8 cellular contexts compared by ENCODE assay signal in genomic region chr17:15262291-15263205, GRCh38. TPM values are rescaled to one million over a fixed set of nuclear protein-coding genes. Genes with fewer than 3 reads are reported as not detected.
DNase-seq lines count a peak whose midpoint lies in the region; ATAC-seq, FAIRE-seq and TF ChIP-seq lines count a peak whose summit lies in the region.

No MANE protein-coding gene starts in this region.

- peaks cover 0 to 10% of the 10 kb centered on the region in 2 donors for H3K36me3 ChIP-seq in adrenal gland (replicated peaks in 1 of 2)
- H3K36me3 ChIP-seq in heart right ventricle, result peaks cover 0 to 21% (median 13%) of the 10 kb centered on the region in 9 donors
- no peaks in the 10 kb centered on the region for H3K36me3 ChIP-seq in pancreas

- ATAC-seq in heart right ventricle, result peak; percentile 82 to 92 (median 89)
- peak in 3 of 4 donors; percentile 51 to 65 (median 57) for ATAC-seq in pancreas

- intact Hi-C loops in adrenal gland (cut with DNase I) (loop anchor here (5.0 kb wide), 1 partner anchor 240 kb away; no protein-coding TSS in a partner anchor), heart right ventricle (cut with DNase I) (loop anchor here in 7 of 10 donors (1.0 to 10.0 kb wide), 9 partner anchors 80 to 195 kb away; partner anchors contain the start of gene TEKT3 (in 2 of the 7)), pancreas (cut with DNase I) (loop anchor here in 1 of 3 donors (5.0 kb wide), 1 partner anchor 240 kb away; no protein-coding TSS in a partner anchor)

- WGBS in adrenal gland, 4 donors, result 2 to 7% (median 4%) methylated on average over 17 to 60 of the region's 60 CpGs
- WGBS in heart right ventricle, 2 donors, result 0 to 1% methylated on average over 60 of the region's 60 CpGs
- 3 to 4% methylated on average over 59 to 60 of the region's 60 CpGs for WGBS in pancreas, 2 donors

- TF ChIP-seq CTCF in adrenal gland (IDR thresholded peaks at IDR 0.05), result peak in 1 of 6 experiments; percentile 14
- peak in 6 of 9 donors; percentile 17 to 60 (median 36) for TF ChIP-seq CTCF in heart right ventricle (IDR thresholded peaks at IDR 0.05)
- no peak for TF ChIP-seq CTCF in pancreas (IDR thresholded peaks at IDR 0.05)

- H3K27me3 ChIP-seq in adrenal gland, result no peaks in the 10 kb centered on the region
- H3K27me3 ChIP-seq in heart right ventricle, result peaks cover 0 to 45% (median 0%) of the 10 kb centered on the region in 7 donors
- H3K27me3 ChIP-seq in pancreas, result no peaks in the 10 kb centered on the region

- H3K4me3 ChIP-seq in adrenal gland (peak overlapping the region; percentile 27 to 72 (median 46)), heart right ventricle (peak overlapping the region; percentile 49 to 89 (median 80)), pancreas (peak overlapping the region; percentile 9 to 65 (median 44))

- TF ChIP-seq POLR2A in adrenal gland (IDR thresholded peaks at IDR 0.05) (peak; percentile 64 to 68), GM12891 (IDR thresholded peaks at IDR 0.05; ENCODE audit: low read depth, low read length) (no peak)

- DNase-seq in stimulated activated CD4-positive, alpha-beta T cell treated with anti-CD3 and anti-CD28 coated beads, Interleukin-15, amount 100 ng/mL, for 24 hours, result peak; percentile 25
- no peak for DNase-seq in stimulated activated CD4-positive, alpha-beta T cell treated with anti-CD3 and anti-CD28 coated beads, Interleukin-2, amount 100 ng/mL, for 48 hours
- peak; percentile 79 to 91 (median 86) for DNase-seq in adrenal gland
- peak; percentile 89 to 90 for DNase-seq in heart right ventricle
- peak; percentile 48 to 79 (median 64) for DNase-seq in pancreas
- DNase-seq in NK-92 treated with Interleukin-12 subunit alpha and Interleukin-12 subunit beta, amount 100 ng/mL, for 24 hours (lab: John Stamatoyannopoulos, UW), result no peak
- no peak for DNase-seq in GM12891 (ENCODE audit: insufficient read length, low spot score)
- DNase-seq in AML-193 (lab: John Stamatoyannopoulos, UW), result no peak

- H3K4me1 ChIP-seq in adrenal gland (replicated peaks in 1 of 2) (peaks cover 7 to 33% of the 10 kb centered on the region in 2 donors), heart right ventricle (peaks cover 7 to 50% (median 41%) of the 10 kb centered on the region in 9 donors), pancreas (peaks cover 23 to 25% (median 25%) of the 10 kb centered on the region in 3 donors)

- H3K27ac ChIP-seq in adrenal gland (peak overlapping the region; percentile 65 to 97 (median 94)), heart right ventricle (peak overlapping the region; percentile 92 to 100 (median 98)), pancreas (peak overlapping the region in 3 of 4 donors; percentile 18 to 69 (median 67))

- H3K9me3 ChIP-seq in adrenal gland (replicated peaks in 1 of 3) (no peaks in the 10 kb centered on the region), heart right ventricle (no peaks in the 10 kb centered on the region), pancreas (no peaks in the 10 kb centered on the region)

- FAIRE-seq in pancreas (lab: Jason Lieb, UNC) (no peak), GM12891 (lab: Jason Lieb, UNC) (no peak)

TF ChIP-seq in GM12891, 5 proteins besides CTCF, POLR2A, EP300 and RAD21:
- TF ChIP-seq TAF1 (IDR thresholded peaks at IDR 0.05; ENCODE audit: low read depth, low read length) (no peak), PAX5 (IDR thresholded peaks at IDR 0.05; ENCODE audit: insufficient read depth, low read length, severe bottlenecking) (no peak), SPI1 (IDR thresholded peaks at IDR 0.05; ENCODE audit: low read depth, low read length) (no peak), POLR2AphosphoS5 (IDR thresholded peaks at IDR 0.05; ENCODE audit: low read depth, low read length) (no peak), POU2F2 (IDR thresholded peaks at IDR 0.05; ENCODE audit: low read depth, low read length) (no peak)
TF ChIP-seq in GM12891: peak in this region for 0.

RNA-seq across cellular contexts. Expression of gene PMP22, which starts 2.6 kb away (rescaled TPM):
- total RNA-seq in adrenal gland (100 to 1,000 TPM in 2 of 8 donors, 10 to 100 TPM in 6; 35.7 to 142 (median 91.7) TPM), heart right ventricle (100 to 1,000 TPM in 9 of 10 donors, 10 to 100 TPM in 1; 99.1 to 241 (median 158) TPM), pancreas (10 to 100 TPM in 3 of 6 donors, 1 to 10 TPM in 3; 5.8 to 24.8 (median 10.5) TPM)
- polyA plus RNA-seq in adrenal gland (10 to 100 TPM; 17.1 to 54.1 (median 45.6) TPM), heart right ventricle (100 to 1,000 TPM in 1 of 2 donors, 10 to 100 TPM in 1; 62.0 to 178 TPM), pancreas (10 to 100 TPM in 1 of 2 donors, 1 to 10 TPM in 1; 6.7 to 13.9 TPM)
- 0.05 TPM for polyA plus RNA-seq in GM12891 (2012; ENCODE audit: low read depth, missing spikeins)

Comparison
In these comparisons a context has a peak if more than half of its experiments do, and no peak if none do; other contexts are left out.
1. DNase-seq: peak in stimulated activated CD4-positive, alpha-beta T cell treated with anti-CD3 and anti-CD28 coated beads, Interleukin-15, amount 100 ng/mL, for 24 hours (single experiment), adrenal gland (7 of 7), heart right ventricle (2 of 2) and pancreas (6 of 6); none in stimulated activated CD4-positive, alpha-beta T cell treated with anti-CD3 and anti-CD28 coated beads, Interleukin-2, amount 100 ng/mL, for 48 hours (0 of 2), NK-92 treated with Interleukin-12 subunit alpha and Interleukin-12 subunit beta, amount 100 ng/mL, for 24 hours (single experiment), GM12891 (single experiment) and AML-193 (0 of 2).
2. CTCF ChIP-seq: peak in heart right ventricle (6 of 9); none in pancreas (0 of 4).
3. Peak in every context shown above with its lines, with median percentiles within 50 percentile points of each other: H3K27ac ChIP-seq and H3K4me3 ChIP-seq.